Comparison of ENCODE assay signal across 8 cellular contexts in genomic region chr14:69767369-69767999, GRCh38. TPM values are rescaled to one million over a fixed set of nuclear protein-coding genes. Genes with fewer than 3 reads are reported as not detected.
DNase-seq lines count a peak whose midpoint lies in the region; ATAC-seq and TF ChIP-seq lines count a peak whose summit lies in the region.

No MANE protein-coding gene starts in this region.

- peaks cover 4% of the 10 kb centered on the region; the same call in 1 of the 3 replicates for H3K9me3 Mint-ChIP-seq in GM23338
- peaks cover 3% of the 10 kb centered on the region for H3K9me3 Mint-ChIP-seq in activated T-helper 17 cell treated with anti-CD3 and anti-CD28 coated beads, Interleukin-2, amount 50 U/mL, for 72 hours
- peaks cover 0 to 11% (median 0%) of the 10 kb centered on the region in 9 donors for H3K9me3 Mint-ChIP-seq in naive thymus-derived CD8-positive, alpha-beta T cell
- H3K9me3 Mint-ChIP-seq in stimulated activated memory B cell treated with anti-CD40 and anti-IgM and Interleukin-4, amounts not matched to agents 10 μg/mL and 1 μg/mL and 100 μg/mL, for 72 hours, result no peaks in the 10 kb centered on the region

- TF ChIP-seq CTCF in GM23338 (conservative IDR thresholded peaks at IDR 0.05; ENCODE audit: low read depth in 2 of 2), result no peak
- TF ChIP-seq CTCF in fibroblast of mammary gland (conservative IDR thresholded peaks at IDR 0.05; ENCODE audit: control insufficient read depth, insufficient read depth, low read depth, low read length), result no peak

- POLR2A ChIA-PET in naive thymus-derived CD8-positive, alpha-beta T cell (lab: Charles Lee), result interaction anchor here (0.6 to 3.9 kb wide), 22 partner anchors 10 to 615 kb away, joined by 3 to 50 read pairs (median 5); partner anchors contain the start of genes DCAF5, ERH, EXD2 and SLC39A9

- H3K36me3 Mint-ChIP-seq in GM23338 (ENCODE audit: low read depth), result peaks cover 56% of the 10 kb centered on the region
- H3K36me3 Mint-ChIP-seq in activated T-helper 17 cell treated with anti-CD3 and anti-CD28 coated beads, Interleukin-2, amount 50 U/mL, for 72 hours (ENCODE audit: low read depth), result peaks cover 61% of the 10 kb centered on the region
- H3K36me3 Mint-ChIP-seq in naive thymus-derived CD8-positive, alpha-beta T cell, result peaks cover 26 to 53% (median 45%) of the 10 kb centered on the region in 3 donors
- H3K36me3 Mint-ChIP-seq in stimulated activated memory B cell treated with anti-CD40 and anti-IgM and Interleukin-4, amounts not matched to agents 10 μg/mL and 1 μg/mL and 100 μg/mL, for 72 hours, result peaks cover 54% of the 10 kb centered on the region

- H2AFZ ChIP-seq in GM23338, result no peak overlapping the region

- DNase-seq in DMS79 (lab: John Stamatoyannopoulos, UW) (peak; percentile 91), GM23338 (ENCODE audit: low spot score) (peak; percentile 94), Kasumi-1 (lab: John Stamatoyannopoulos, UW) (peak; percentile 63 to 69), RKO (ENCODE audit: low spot score) (peak; percentile 90), fibroblast of mammary gland (ENCODE audit: low read depth) (peak; percentile 87)
- peak; percentile 80 to 93 (median 89) for DNase-seq in naive thymus-derived CD8-positive, alpha-beta T cell

- peaks cover 46% of the 10 kb centered on the region for H3K36me3 ChIP-seq in GM23338 (ENCODE audit: insufficient read depth)

- peak overlapping the region; percentile 95 for H3K4me2 ChIP-seq in GM23338

- H3K4me3 ChIP-seq in GM23338 (peak overlapping the region; percentile 96), fibroblast of mammary gland (ENCODE audit: control insufficient read depth, low read depth, low read length) (peak overlapping the region; percentile 97)

- peak overlapping the region; percentile 100 for H3K27ac Mint-ChIP-seq in GM23338
- peak overlapping the region; percentile 100 for H3K27ac Mint-ChIP-seq in activated T-helper 17 cell treated with anti-CD3 and anti-CD28 coated beads, Interleukin-2, amount 50 U/mL, for 72 hours
- H3K27ac Mint-ChIP-seq in naive thymus-derived CD8-positive, alpha-beta T cell, result peak overlapping the region; percentile 100
- H3K27ac Mint-ChIP-seq in stimulated activated memory B cell treated with anti-CD40 and anti-IgM and Interleukin-4, amounts not matched to agents 10 μg/mL and 1 μg/mL and 100 μg/mL, for 72 hours, result peak overlapping the region; percentile 99

- no peaks in the 10 kb centered on the region for H3K27me3 ChIP-seq in GM23338 (ENCODE audit: insufficient read depth)

- H3K27me3 Mint-ChIP-seq in GM23338 (ENCODE audit: insufficient read depth, low read depth, poor library complexity), result peaks cover 22% of the 10 kb centered on the region
- no peaks in the 10 kb centered on the region for H3K27me3 Mint-ChIP-seq in activated T-helper 17 cell treated with anti-CD3 and anti-CD28 coated beads, Interleukin-2, amount 50 U/mL, for 72 hours
- peaks cover 0 to 6% (median 0%) of the 10 kb centered on the region in 5 donors for H3K27me3 Mint-ChIP-seq in naive thymus-derived CD8-positive, alpha-beta T cell
- H3K27me3 Mint-ChIP-seq in stimulated activated memory B cell treated with anti-CD40 and anti-IgM and Interleukin-4, amounts not matched to agents 10 μg/mL and 1 μg/mL and 100 μg/mL, for 72 hours, result no peaks in the 10 kb centered on the region

- peak overlapping the region; percentile 100 for H3K27ac ChIP-seq in GM23338 (ENCODE audit: low read depth)

- H3K79me2 ChIP-seq in GM23338 (replicated peaks; ENCODE audit: insufficient read depth), result peaks cover 44% of the 10 kb centered on the region

- peaks cover 14% of the 10 kb centered on the region for H3K4me1 ChIP-seq in GM23338 (ENCODE audit: insufficient read depth)

- H3K9me2 ChIP-seq in GM23338 (ENCODE audit: insufficient read depth), result no peaks in the 10 kb centered on the region

- H4K20me1 ChIP-seq in GM23338 (replicated peaks; ENCODE audit: insufficient read depth), result peaks cover 39% of the 10 kb centered on the region

- peak overlapping the region; percentile 99 for H3K4me3 Mint-ChIP-seq in GM23338
- H3K4me3 Mint-ChIP-seq in activated T-helper 17 cell treated with anti-CD3 and anti-CD28 coated beads, Interleukin-2, amount 50 U/mL, for 72 hours, result peak overlapping the region; percentile 99
- peak overlapping the region; percentile 93 to 100 (median 99) for H3K4me3 Mint-ChIP-seq in naive thymus-derived CD8-positive, alpha-beta T cell
- H3K4me3 Mint-ChIP-seq in stimulated activated memory B cell treated with anti-CD40 and anti-IgM and Interleukin-4, amounts not matched to agents 10 μg/mL and 1 μg/mL and 100 μg/mL, for 72 hours, result peak overlapping the region; percentile 98

- peak; percentile 85 for ATAC-seq in GM23338
- ATAC-seq in activated T-helper 17 cell treated with anti-CD3 and anti-CD28 coated beads, Interleukin-2, amount 50 U/mL, for 72 hours (replicated peaks), result peak; percentile 73
- peak; percentile 68 for ATAC-seq in naive thymus-derived CD8-positive, alpha-beta T cell
- peak; percentile 88 for ATAC-seq in stimulated activated memory B cell treated with anti-CD40 and anti-IgM and Interleukin-4, amounts not matched to agents 10 μg/mL and 1 μg/mL and 100 μg/mL, for 72 hours

- peaks cover 7% of the 10 kb centered on the region for H3F3A ChIP-seq in GM23338 (replicated peaks; ENCODE audit: low read depth)

- peaks cover 21% of the 10 kb centered on the region for H3K4me1 Mint-ChIP-seq in GM23338
- peaks cover 47% of the 10 kb centered on the region for H3K4me1 Mint-ChIP-seq in activated T-helper 17 cell treated with anti-CD3 and anti-CD28 coated beads, Interleukin-2, amount 50 U/mL, for 72 hours
- peaks cover 39 to 78% (median 70%) of the 10 kb centered on the region in 4 donors for H3K4me1 Mint-ChIP-seq in naive thymus-derived CD8-positive, alpha-beta T cell
- peaks cover 40% of the 10 kb centered on the region for H3K4me1 Mint-ChIP-seq in stimulated activated memory B cell treated with anti-CD40 and anti-IgM and Interleukin-4, amounts not matched to agents 10 μg/mL and 1 μg/mL and 100 μg/mL, for 72 hours

TF ChIP-seq in GM23338, 12 proteins besides CTCF, POLR2A, EP300 and RAD21:
- no peak for TF ChIP-seq REST (IDR thresholded peaks at IDR 0.05; ENCODE audit: unreplicated experiment)
- no peak for TF ChIP-seq JUNB (IDR thresholded peaks at IDR 0.05; ENCODE audit: unreplicated experiment)
- peak; percentile 47; the same call in 1 of the 2 replicates for TF ChIP-seq CREB1 (CRISPR knock-in tag; IDR thresholded peaks at IDR 0.05; ENCODE audit: low read depth)

RNA-seq across cellular contexts. Expression of gene SRSF5, which starts 0.5 kb away (rescaled TPM):
- total RNA-seq in GM23338 (2014; rRNA removed; shearing (Covaris generic)), result 172 and 204 TPM in 2 replicates
- polyA plus RNA-seq in GM23338 (2016; fragmentation: Nextera tagmentation; extraction: Ambion mirVana), result 343 and 389 TPM in 2 replicates
- 100 to 1,000 TPM; 280 to 368 TPM for total RNA-seq in activated T-helper 17 cell treated with anti-CD3 and anti-CD28 coated beads, Interleukin-2, amount 50 U/mL, for 72 hours
- 1,000 to 10,000 TPM; 1,187 to 1,211 TPM for total RNA-seq in naive thymus-derived CD8-positive, alpha-beta T cell
- polyA plus RNA-seq in naive thymus-derived CD8-positive, alpha-beta T cell, result 1,000 to 10,000 TPM; 1,279 to 1,496 (median 1,446) TPM

RNA-seq across cellular contexts. Expression of gene SLC10A1, which starts 29.6 kb away (rescaled TPM):
- total RNA-seq in GM23338 (2014; rRNA removed; shearing (Covaris generic)), result not detected in 2 replicates
- 0.10 TPM in 2 replicates for polyA plus RNA-seq in GM23338 (2016; fragmentation: Nextera tagmentation; extraction: Ambion mirVana)
- not detected for total RNA-seq in activated T-helper 17 cell treated with anti-CD3 and anti-CD28 coated beads, Interleukin-2, amount 50 U/mL, for 72 hours
- not detected for total RNA-seq in naive thymus-derived CD8-positive, alpha-beta T cell
- polyA plus RNA-seq in naive thymus-derived CD8-positive, alpha-beta T cell, result under 1 TPM in 1 of 3 donors, not detected in 2; 0.20 TPM

Comparison
In these comparisons a context has a peak if more than half of its experiments do, and no peak if none do; other contexts are left out.
1. Peak in every context shown above with its lines: DNase-seq, ATAC-seq, H3K4me3 ChIP-seq and H3K27ac ChIP-seq.